28 cellular contexts compared by ENCODE assay signal in genomic region chr16:10453159-10453510, GRCh38.
"Had no signal": no experiment of that assay in that cellular context is flagged by ENCODE, and none has a peak within 500 bp of the region (broad histone marks: within the 10 kb centered on the region; RNA-seq: fewer than 3 reads in every experiment).

No MANE protein-coding gene starts in this region.

- H3K9me3 ChIP-seq: suprapubic skin, testis, thyroid gland had no signal

- H3K27ac Mint-ChIP-seq: stimulated activated memory B cell treated with anti-CD40 and anti-IgM and Interleukin-4, amounts not matched to agents 10 μg/mL and 1 μg/mL and 100 μg/mL, for 72 hours; stimulated activated naive B cell treated with anti-CD40 and anti-IgM and Interleukin-4, amounts not matched to agents 10 μg/mL and 1 μg/mL and 100 μg/mL, for 72 hours; stimulated activated naive CD8-positive, alpha-beta T cell treated with anti-CD3 and anti-CD28 coated beads, Interleukin-15, Interleukin-2, amounts not matched to agents 100 ng/mL and 50 ng/mL, for 24 hours; type B pancreatic cell had no signal

- H3K27ac ChIP-seq: stomach, suprapubic skin, testis, thoracic aorta, thyroid gland, tibial artery, tibial nerve, transverse colon, upper lobe of left lung, uterus, vagina had no signal

- H3K4me1 ChIP-seq: stomach, suprapubic skin, testis, thyroid gland, tibial artery, tibial nerve, transverse colon, upper lobe of left lung, uterus, vagina had no signal

- H3K27me3 Mint-ChIP-seq: stimulated activated memory B cell treated with anti-CD40 and anti-IgM and Interleukin-4, amounts not matched to agents 10 μg/mL and 1 μg/mL and 100 μg/mL, for 72 hours; stimulated activated naive B cell treated with anti-CD40 and anti-IgM and Interleukin-4, amounts not matched to agents 10 μg/mL and 1 μg/mL and 100 μg/mL, for 72 hours; stimulated activated naive CD8-positive, alpha-beta T cell treated with anti-CD3 and anti-CD28 coated beads, Interleukin-15, amount 100 ng/mL, for 72 hours; stimulated activated naive CD8-positive, alpha-beta T cell treated with anti-CD3 and anti-CD28 coated beads, Interleukin-15, Interleukin-2, amounts not matched to agents 100 ng/mL and 50 ng/mL, for 24 hours; type B pancreatic cell had no signal

- DNase-seq: stimulated activated CD4-positive, alpha-beta T cell treated with anti-CD3 and anti-CD28 coated beads, Interleukin-2, amount 100 ng/mL, for 48 hours; stimulated activated CD4-positive, alpha-beta T cell treated with anti-CD3 and anti-CD28 coated beads, Interleukin-4, amount 100 ng/mL, for 1 hour; stimulated activated CD4-positive, alpha-beta T cell treated with anti-CD3 and anti-CD28 coated beads, Interleukin-4, amount 100 ng/mL, for 24 hours; stimulated activated CD4-positive, alpha-beta T cell treated with anti-CD3 and anti-CD28 coated beads, Interleukin-4, amount 100 ng/mL, for 4 hours; stimulated activated CD8-positive, alpha-beta memory T cell treated with anti-CD3 and anti-CD28 coated beads, Interleukin-4, amount 100 ng/mL, for 48 hours; stimulated activated naive B cell treated with anti-CD40 and anti-IgM and Interleukin-4, amounts not matched to agents 10 μg/mL and 1 μg/mL and 100 μg/mL, for 72 hours; stimulated activated naive CD4-positive, alpha-beta T cell; stimulated activated naive CD4-positive, alpha-beta T cell treated with Interleukin-2 at 50 U/mL for 16 hours; stimulated activated naive CD8-positive, alpha-beta T cell treated with anti-CD3 and anti-CD28 coated beads, Interleukin-15, amount 100 ng/mL, for 72 hours; stimulated activated naive CD8-positive, alpha-beta T cell treated with anti-CD3 and anti-CD28 coated beads, Interleukin-15, Interleukin-2, amounts not matched to agents 100 U/mL and 50 U/mL, for 24 hours; stomach; substantia nigra; testis; thyroid gland; tibial artery; transverse colon; trophoblast cell; upper lobe of left lung; uterus had no signal

- H3K36me3 ChIP-seq: uterus had no signal

- ATAC-seq: stimulated activated effector memory CD8-positive, alpha-beta T cell treated with anti-CD3 and anti-CD28 coated beads, Interleukin-12 subunit alpha, Interleukin-12 subunit beta, amount 100 ng/mL, for 72 hours; stimulated activated memory B cell treated with anti-CD40 and anti-IgM and Interleukin-4, amounts not matched to agents 10 μg/mL and 1 μg/mL and 100 μg/mL, for 72 hours; stimulated activated naive B cell treated with anti-CD40 and anti-IgM and Interleukin-4, amounts not matched to agents 10 μg/mL and 1 μg/mL and 100 μg/mL, for 72 hours; stimulated activated naive CD8-positive, alpha-beta T cell treated with anti-CD3 and anti-CD28 coated beads, Interleukin-15, amount 100 ng/mL, for 72 hours; stimulated activated naive CD8-positive, alpha-beta T cell treated with anti-CD3 and anti-CD28 coated beads, Interleukin-15, Interleukin-2, amounts not matched to agents 100 U/mL and 50 U/mL, for 24 hours had no signal

- H3K4me1 Mint-ChIP-seq: stimulated activated naive B cell treated with anti-CD40 and anti-IgM and Interleukin-4, amounts not matched to agents 10 μg/mL and 1 μg/mL and 100 μg/mL, for 72 hours had no signal

- H3K27me3 ChIP-seq: stomach, suprapubic skin, testis, thyroid gland, tibial artery, tibial nerve, transverse colon, upper lobe of left lung, uterus, vagina had no signal

- FAIRE-seq: urothelium cell line had no signal

- H3K4me3 ChIP-seq: stomach, suprapubic skin, testis, thoracic aorta, thyroid gland, tibial artery, tibial nerve, transverse colon, upper lobe of left lung, uterus, vagina had no signal

- H3K4me3 Mint-ChIP-seq: stimulated activated effector memory CD8-positive, alpha-beta T cell treated with anti-CD3 and anti-CD28 coated beads, Interleukin-12 subunit alpha, Interleukin-12 subunit beta, amount 100 ng/mL, for 72 hours; stimulated activated memory B cell treated with anti-CD40 and anti-IgM and Interleukin-4, amounts not matched to agents 10 μg/mL and 1 μg/mL and 100 μg/mL, for 72 hours; stimulated activated naive B cell treated with anti-CD40 and anti-IgM and Interleukin-4, amounts not matched to agents 10 μg/mL and 1 μg/mL and 100 μg/mL, for 72 hours; stimulated activated naive CD8-positive, alpha-beta T cell treated with anti-CD3 and anti-CD28 coated beads, Interleukin-15, amount 100 ng/mL, for 72 hours; stimulated activated naive CD8-positive, alpha-beta T cell treated with anti-CD3 and anti-CD28 coated beads, Interleukin-15, Interleukin-2, amounts not matched to agents 100 ng/mL and 50 ng/mL, for 24 hours; type B pancreatic cell had no signal

- H3K9me3 Mint-ChIP-seq: type B pancreatic cell had no signal
